In genomic region chr2:160417745-160418397, GRCh38 we compare ENCODE assay signal across 12 cellular contexts.
DNase-seq lines count a peak whose midpoint lies in the region; ATAC-seq and TF ChIP-seq lines count a peak whose summit lies in the region.
"Had no signal": no experiment of that assay in that cellular context is flagged by ENCODE, and none has a peak within 500 bp of the region (broad histone marks: within the 10 kb centered on the region; RNA-seq: fewer than 3 reads in every experiment).

No MANE protein-coding gene starts in this region.

- H3K9me3 ChIP-seq in T-helper 17 cell (ENCODE audit: control insufficient read depth, low read length, poor library complexity, severe bottlenecking) (no peaks in the 10 kb centered on the region), gastroesophageal sphincter (no peaks in the 10 kb centered on the region)
- H3K9me3 ChIP-seq: BLaER1 treated with 17β-estradiol and CSF1 and Interleukin-3, amounts not matched to agents 10 nM and 100 nM had no signal

- peaks cover 2 to 3% of the 10 kb centered on the region in 2 donors for H3K36me3 Mint-ChIP-seq in activated T-cell treated with anti-CD3 and anti-CD28 coated beads, Interleukin-2, amount 50 U/mL, for 72 hours (ENCODE audit: insufficient read depth in 2 of 2)
- peaks cover 4% of the 10 kb centered on the region for H3K36me3 Mint-ChIP-seq in T-helper 17 cell (ENCODE audit: low read depth)

- TF ChIP-seq EP300 in gastroesophageal sphincter (IDR thresholded peaks at IDR 0.05): no peak

- H3K27me3 Mint-ChIP-seq in activated T-cell treated with anti-CD3 and anti-CD28 coated beads, Interleukin-2, amount 50 U/mL, for 72 hours (ENCODE audit: low read depth): no peaks in the 10 kb centered on the region
- no peaks in the 10 kb centered on the region for H3K27me3 Mint-ChIP-seq in T-helper 17 cell

- H3K4me1 ChIP-seq in gastroesophageal sphincter: peaks cover 0 to 45% (median 3%) of the 10 kb centered on the region in 3 donors

- WGBS in gastroesophageal sphincter (ENCODE audit: low coverage in 1 of 2), 2 donors: 30 to 68% methylated on average over 6 of the region's 6 CpGs

- peak overlapping the region; percentile 72 for H3K27ac ChIP-seq in epithelial cell of prostate
- H3K27ac ChIP-seq in gastroesophageal sphincter: no peak overlapping the region
- H3K27ac ChIP-seq: BLaER1 treated with 17β-estradiol and CSF1 and Interleukin-3, amounts not matched to agents 10 nM and 100 nM had no signal

- H3K27me3 ChIP-seq in gastroesophageal sphincter: no peaks in the 10 kb centered on the region
- H3K27me3 ChIP-seq: BLaER1 treated with 17β-estradiol and CSF1 and Interleukin-3, amounts not matched to agents 10 nM and 100 nM had no signal

- peak overlapping the region; percentile 66 to 78 for H3K4me3 Mint-ChIP-seq in activated T-cell treated with anti-CD3 and anti-CD28 coated beads, Interleukin-2, amount 50 U/mL, for 72 hours
- H3K4me3 Mint-ChIP-seq in T-helper 17 cell: peak overlapping the region; percentile 33

- peak overlapping the region; percentile 92 for H3K27ac Mint-ChIP-seq in activated T-cell treated with anti-CD3 and anti-CD28 coated beads, Interleukin-2, amount 50 U/mL, for 72 hours
- H3K27ac Mint-ChIP-seq in T-helper 17 cell: peak overlapping the region; percentile 80

- peak in 1 of 2 donors; percentile 42 for DNase-seq in activated T-cell treated with anti-CD3 and anti-CD28 coated beads, Interleukin-2, amount 50 U/mL, for 72 hours
- DNase-seq in activated T-cell treated with anti-CD3 and anti-CD28 coated beads for 4 hours (no peak), T-helper 17 cell (no peak), epithelial cell of prostate (ENCODE audit: low read depth, low spot score) (no peak), cortex of kidney (lab: John Stamatoyannopoulos, UW) (no peak)
- DNase-seq in stimulated activated CD4-positive, alpha-beta T cell treated with anti-CD3 and anti-CD28 coated beads, Interleukin-4, amount 100 ng/mL, for 24 hours: peak; percentile 54
- DNase-seq: kidney, NCI-H1436 treated with DMSO at 0.1 percent for 48 hours, SIG-M5 had no signal

- peak; percentile 91 to 92 for ATAC-seq in activated T-cell treated with anti-CD3 and anti-CD28 coated beads, Interleukin-2, amount 50 U/mL, for 72 hours (replicated peaks in 1 of 2)
- peak; percentile 79 for ATAC-seq in T-helper 17 cell
- ATAC-seq in HG03196 (IDR thresholded peaks at IDR 0.05; ENCODE audit: unreplicated experiment): no peak
- no peak for ATAC-seq in gastroesophageal sphincter

- no peak for TF ChIP-seq POLR2A in gastroesophageal sphincter (IDR thresholded peaks at IDR 0.05)

- TF ChIP-seq CTCF in gastroesophageal sphincter (IDR thresholded peaks at IDR 0.05): no peak

- H3K4me3 ChIP-seq in gastroesophageal sphincter: no peak overlapping the region
- H3K4me3 ChIP-seq: BLaER1 treated with 17β-estradiol and CSF1 and Interleukin-3, amounts not matched to agents 10 nM and 100 nM had no signal

- no peaks in the 10 kb centered on the region for H3K9me3 Mint-ChIP-seq in activated T-cell treated with anti-CD3 and anti-CD28 coated beads, Interleukin-2, amount 50 U/mL, for 72 hours

- H3K4me1 Mint-ChIP-seq in activated T-cell treated with anti-CD3 and anti-CD28 coated beads, Interleukin-2, amount 50 U/mL, for 72 hours (ENCODE audit: low read depth): peaks cover 72% of the 10 kb centered on the region
- peaks cover 42% of the 10 kb centered on the region for H3K4me1 Mint-ChIP-seq in T-helper 17 cell

- no peaks in the 10 kb centered on the region for H3K36me3 ChIP-seq in gastroesophageal sphincter
- H3K36me3 ChIP-seq: BLaER1 treated with 17β-estradiol and CSF1 and Interleukin-3, amounts not matched to agents 10 nM and 100 nM had no signal

Comparison
In these comparisons a context has a peak if more than half of its experiments do, and no peak if none do; other contexts are left out.
1. ATAC-seq: peak in activated T-cell treated with anti-CD3 and anti-CD28 coated beads, Interleukin-2, amount 50 U/mL, for 72 hours (2 of 2) and T-helper 17 cell (single experiment); none in HG03196 (single experiment) and gastroesophageal sphincter (single experiment).